1 cellular context compared by ENCODE assay signal in genomic region chr20:40664891-40665290, GRCh38.
TF ChIP-seq lines count a peak whose summit lies in the region.

No MANE protein-coding gene starts in this region.

TF ChIP-seq in HepG2, 621 proteins besides CTCF, POLR2A, EP300 and RAD21:
- no peak for TF ChIP-seq ZNF326 (CRISPR knock-in tag; IDR thresholded peaks at IDR 0.05; ENCODE audit: borderline replicate concordance)
- no peak for TF ChIP-seq ZMYM3 (CRISPR knock-in tag; IDR thresholded peaks at IDR 0.05)
- peak; percentile 63; the same call in 1 of the 2 replicates for TF ChIP-seq ZNF768 (CRISPR knock-in tag; IDR thresholded peaks at IDR 0.05)
